Comparison of ENCODE assay signal across 1 cellular context in the genomic region with DNA sequence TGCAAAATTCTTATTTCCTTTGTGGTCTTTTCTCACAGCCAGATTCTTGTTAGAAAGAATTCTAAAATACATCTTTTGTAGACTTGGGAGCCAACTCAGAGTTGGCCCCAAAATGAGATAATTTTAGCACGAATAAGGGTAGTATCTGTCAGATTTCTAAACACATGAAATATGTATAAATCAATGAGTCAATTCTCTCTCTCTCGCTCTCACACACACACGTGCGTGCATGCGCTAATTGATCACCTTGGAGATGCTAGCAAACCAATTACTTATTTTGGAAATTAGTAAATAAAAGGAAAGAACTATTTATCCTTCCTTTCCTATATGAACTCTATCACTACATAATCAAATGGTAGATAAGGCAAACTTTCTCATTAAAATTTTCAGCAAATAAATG.
TF ChIP-seq lines count a peak whose summit lies in the region.

No MANE protein-coding gene starts in this region.

TF ChIP-seq in GM23338, 12 proteins besides CTCF, POLR2A, EP300 and RAD21 (continued from another document):
- TF ChIP-seq, protein P1, sequence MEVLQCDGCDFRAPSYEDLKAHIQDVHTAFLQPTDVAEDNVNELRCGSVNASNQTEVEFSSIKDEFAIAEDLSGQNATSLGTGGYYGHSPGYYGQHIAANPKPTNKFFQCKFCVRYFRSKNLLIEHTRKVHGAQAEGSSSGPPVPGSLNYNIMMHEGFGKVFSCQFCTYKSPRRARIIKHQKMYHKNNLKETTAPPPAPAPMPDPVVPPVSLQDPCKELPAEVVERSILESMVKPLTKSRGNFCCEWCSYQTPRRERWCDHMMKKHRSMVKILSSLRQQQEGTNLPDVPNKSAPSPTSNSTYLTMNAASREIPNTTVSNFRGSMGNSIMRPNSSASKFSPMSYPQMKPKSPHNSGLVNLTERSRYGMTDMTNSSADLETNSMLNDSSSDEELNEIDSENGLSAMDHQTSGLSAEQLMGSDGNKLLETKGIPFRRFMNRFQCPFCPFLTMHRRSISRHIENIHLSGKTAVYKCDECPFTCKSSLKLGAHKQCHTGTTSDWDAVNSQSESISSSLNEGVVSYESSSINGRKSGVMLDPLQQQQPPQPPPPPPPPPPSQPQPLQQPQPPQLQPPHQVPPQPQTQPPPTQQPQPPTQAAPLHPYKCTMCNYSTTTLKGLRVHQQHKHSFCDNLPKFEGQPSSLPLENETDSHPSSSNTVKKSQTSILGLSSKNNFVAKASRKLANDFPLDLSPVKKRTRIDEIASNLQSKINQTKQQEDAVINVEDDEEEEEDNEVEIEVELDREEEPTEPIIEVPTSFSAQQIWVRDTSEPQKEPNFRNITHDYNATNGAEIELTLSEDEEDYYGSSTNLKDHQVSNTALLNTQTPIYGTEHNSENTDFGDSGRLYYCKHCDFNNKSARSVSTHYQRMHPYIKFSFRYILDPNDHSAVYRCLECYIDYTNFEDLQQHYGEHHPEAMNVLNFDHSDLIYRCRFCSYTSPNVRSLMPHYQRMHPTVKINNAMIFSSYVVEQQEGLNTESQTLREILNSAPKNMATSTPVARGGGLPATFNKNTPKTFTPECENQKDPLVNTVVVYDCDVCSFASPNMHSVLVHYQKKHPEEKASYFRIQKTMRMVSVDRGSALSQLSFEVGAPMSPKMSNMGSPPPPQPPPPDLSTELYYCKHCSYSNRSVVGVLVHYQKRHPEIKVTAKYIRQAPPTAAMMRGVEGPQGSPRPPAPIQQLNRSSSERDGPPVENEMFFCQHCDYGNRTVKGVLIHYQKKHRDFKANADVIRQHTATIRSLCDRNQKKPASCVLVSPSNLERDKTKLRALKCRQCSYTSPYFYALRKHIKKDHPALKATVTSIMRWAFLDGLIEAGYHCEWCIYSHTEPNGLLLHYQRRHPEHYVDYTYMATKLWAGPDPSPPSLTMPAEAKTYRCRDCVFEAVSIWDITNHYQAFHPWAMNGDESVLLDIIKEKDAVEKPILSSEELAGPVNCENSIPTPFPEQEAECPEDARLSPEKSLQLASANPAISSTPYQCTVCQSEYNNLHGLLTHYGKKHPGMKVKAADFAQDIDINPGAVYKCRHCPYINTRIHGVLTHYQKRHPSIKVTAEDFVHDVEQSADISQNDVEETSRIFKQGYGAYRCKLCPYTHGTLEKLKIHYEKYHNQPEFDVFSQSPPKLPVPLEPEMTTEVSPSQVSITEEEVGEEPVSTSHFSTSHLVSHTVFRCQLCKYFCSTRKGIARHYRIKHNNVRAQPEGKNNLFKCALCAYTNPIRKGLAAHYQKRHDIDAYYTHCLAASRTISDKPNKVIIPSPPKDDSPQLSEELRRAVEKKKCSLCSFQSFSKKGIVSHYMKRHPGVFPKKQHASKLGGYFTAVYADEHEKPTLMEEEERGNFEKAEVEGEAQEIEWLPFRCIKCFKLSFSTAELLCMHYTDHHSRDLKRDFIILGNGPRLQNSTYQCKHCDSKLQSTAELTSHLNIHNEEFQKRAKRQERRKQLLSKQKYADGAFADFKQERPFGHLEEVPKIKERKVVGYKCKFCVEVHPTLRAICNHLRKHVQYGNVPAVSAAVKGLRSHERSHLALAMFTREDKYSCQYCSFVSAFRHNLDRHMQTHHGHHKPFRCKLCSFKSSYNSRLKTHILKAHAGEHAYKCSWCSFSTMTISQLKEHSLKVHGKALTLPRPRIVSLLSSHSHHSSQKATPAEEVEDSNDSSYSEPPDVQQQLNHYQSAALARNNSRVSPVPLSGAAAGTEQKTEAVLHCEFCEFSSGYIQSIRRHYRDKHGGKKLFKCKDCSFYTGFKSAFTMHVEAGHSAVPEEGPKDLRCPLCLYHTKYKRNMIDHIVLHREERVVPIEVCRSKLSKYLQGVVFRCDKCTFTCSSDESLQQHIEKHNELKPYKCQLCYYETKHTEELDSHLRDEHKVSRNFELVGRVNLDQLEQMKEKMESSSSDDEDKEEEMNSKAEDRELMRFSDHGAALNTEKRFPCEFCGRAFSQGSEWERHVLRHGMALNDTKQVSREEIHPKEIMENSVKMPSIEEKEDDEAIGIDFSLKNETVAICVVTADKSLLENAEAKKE (CRISPR knock-in tag; IDR thresholded peaks at IDR 0.05) = no peak
- TF ChIP-seq JUNB (IDR thresholded peaks at IDR 0.05; ENCODE audit: unreplicated experiment) (no peak), ZNF114 (CRISPR knock-in tag; IDR thresholded peaks at IDR 0.05) (no peak), EZH2phosphoT487 (IDR thresholded peaks at IDR 0.05; ENCODE audit: unreplicated experiment) (no peak), EZH2 (IDR thresholded peaks at IDR 0.05; ENCODE audit: low read depth, unreplicated experiment) (no peak), CREB1 (CRISPR knock-in tag; IDR thresholded peaks at IDR 0.05; ENCODE audit: low read depth) (no peak), POLR2AphosphoS5 (IDR thresholded peaks at IDR 0.05; ENCODE audit: low read depth) (no peak), STAT1 (IDR thresholded peaks at IDR 0.05; ENCODE audit: unreplicated experiment) (no peak), NANOG (IDR thresholded peaks at IDR 0.05; ENCODE audit: borderline replicate concordance) (no peak)
- TF ChIP-seq, protein P2, sequence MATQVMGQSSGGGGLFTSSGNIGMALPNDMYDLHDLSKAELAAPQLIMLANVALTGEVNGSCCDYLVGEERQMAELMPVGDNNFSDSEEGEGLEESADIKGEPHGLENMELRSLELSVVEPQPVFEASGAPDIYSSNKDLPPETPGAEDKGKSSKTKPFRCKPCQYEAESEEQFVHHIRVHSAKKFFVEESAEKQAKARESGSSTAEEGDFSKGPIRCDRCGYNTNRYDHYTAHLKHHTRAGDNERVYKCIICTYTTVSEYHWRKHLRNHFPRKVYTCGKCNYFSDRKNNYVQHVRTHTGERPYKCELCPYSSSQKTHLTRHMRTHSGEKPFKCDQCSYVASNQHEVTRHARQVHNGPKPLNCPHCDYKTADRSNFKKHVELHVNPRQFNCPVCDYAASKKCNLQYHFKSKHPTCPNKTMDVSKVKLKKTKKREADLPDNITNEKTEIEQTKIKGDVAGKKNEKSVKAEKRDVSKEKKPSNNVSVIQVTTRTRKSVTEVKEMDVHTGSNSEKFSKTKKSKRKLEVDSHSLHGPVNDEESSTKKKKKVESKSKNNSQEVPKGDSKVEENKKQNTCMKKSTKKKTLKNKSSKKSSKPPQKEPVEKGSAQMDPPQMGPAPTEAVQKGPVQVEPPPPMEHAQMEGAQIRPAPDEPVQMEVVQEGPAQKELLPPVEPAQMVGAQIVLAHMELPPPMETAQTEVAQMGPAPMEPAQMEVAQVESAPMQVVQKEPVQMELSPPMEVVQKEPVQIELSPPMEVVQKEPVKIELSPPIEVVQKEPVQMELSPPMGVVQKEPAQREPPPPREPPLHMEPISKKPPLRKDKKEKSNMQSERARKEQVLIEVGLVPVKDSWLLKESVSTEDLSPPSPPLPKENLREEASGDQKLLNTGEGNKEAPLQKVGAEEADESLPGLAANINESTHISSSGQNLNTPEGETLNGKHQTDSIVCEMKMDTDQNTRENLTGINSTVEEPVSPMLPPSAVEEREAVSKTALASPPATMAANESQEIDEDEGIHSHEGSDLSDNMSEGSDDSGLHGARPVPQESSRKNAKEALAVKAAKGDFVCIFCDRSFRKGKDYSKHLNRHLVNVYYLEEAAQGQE (IDR thresholded peaks at IDR 0.05; ENCODE audit: unreplicated experiment) = no peak
- TF ChIP-seq, protein P3, sequence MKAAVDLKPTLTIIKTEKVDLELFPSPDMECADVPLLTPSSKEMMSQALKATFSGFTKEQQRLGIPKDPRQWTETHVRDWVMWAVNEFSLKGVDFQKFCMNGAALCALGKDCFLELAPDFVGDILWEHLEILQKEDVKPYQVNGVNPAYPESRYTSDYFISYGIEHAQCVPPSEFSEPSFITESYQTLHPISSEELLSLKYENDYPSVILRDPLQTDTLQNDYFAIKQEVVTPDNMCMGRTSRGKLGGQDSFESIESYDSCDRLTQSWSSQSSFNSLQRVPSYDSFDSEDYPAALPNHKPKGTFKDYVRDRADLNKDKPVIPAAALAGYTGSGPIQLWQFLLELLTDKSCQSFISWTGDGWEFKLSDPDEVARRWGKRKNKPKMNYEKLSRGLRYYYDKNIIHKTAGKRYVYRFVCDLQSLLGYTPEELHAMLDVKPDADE (IDR thresholded peaks at IDR 0.05) = no peak
